ENCODE assay signal across 9 cellular contexts in genomic region chr19:2540646-2541454, GRCh38.
DNase-seq lines count a peak whose midpoint lies in the region; ATAC-seq, FAIRE-seq and TF ChIP-seq lines count a peak whose summit lies in the region.
"Had no signal": no experiment of that assay in that cellular context is flagged by ENCODE, and none has a peak within 500 bp of the region (broad histone marks: within the 10 kb centered on the region; RNA-seq: fewer than 3 reads in every experiment).

No MANE protein-coding gene starts in this region.

- peaks cover 60% of the 10 kb centered on the region for H3K4me1 ChIP-seq in A549
- H3K4me1 ChIP-seq in mucosa of rectum (ENCODE audit: control insufficient read depth in 2 of 2, insufficient read depth in 2 of 2, low read length in 2 of 2) = peaks cover 20 to 26% of the 10 kb centered on the region in 2 donors
- peaks cover 15% of the 10 kb centered on the region for H3K4me1 ChIP-seq in CD8-positive, alpha-beta T cell (ENCODE audit: insufficient read depth, low read length)

- no peaks in the 10 kb centered on the region for H3K9me3 ChIP-seq in A549
- no peaks in the 10 kb centered on the region for H3K9me3 ChIP-seq in mucosa of rectum (ENCODE audit: control insufficient read depth in 2 of 2, low read length in 2 of 2)
- H3K9me3 ChIP-seq in CD8-positive, alpha-beta T cell (ENCODE audit: low read length) = no peaks in the 10 kb centered on the region

- H3K27me3 Mint-ChIP-seq in CD8-positive, alpha-beta T cell (ENCODE audit: low read depth) = no peaks in the 10 kb centered on the region

- H3K4me1 Mint-ChIP-seq in CD8-positive, alpha-beta T cell (ENCODE audit: low read depth) = peaks cover 17% of the 10 kb centered on the region

- CTCF ChIA-PET in A549 (lab: Yijun Ruan, JAX) = interaction anchor here (0.6 to 4.2 kb wide), 11 partner anchors 11 to 96 kb away, joined by 3 to 47 read pairs (median 4); no protein-coding TSS in a partner anchor
- CTCF ChIA-PET in CD8-positive, alpha-beta T cell (lab: Charles Lee) = no interaction called here

- POLR2A ChIA-PET in A549 (lab: Yijun Ruan, JAX) = interaction anchor here (0.6 to 5.3 kb wide), 8 partner anchors 12 to 84 kb away, joined by 3 to 191 read pairs (median 7); partner anchors contain the start of genes GADD45B and LMNB2
- POLR2A ChIA-PET in CD8-positive, alpha-beta T cell (lab: Charles Lee) = interaction anchor here (4.1 kb wide), 1 partner anchor 64 kb away, joined by 39 read pairs; the partner anchor contains the start of gene GADD45B

- TF ChIP-seq EP300 in A549 (IDR thresholded peaks at IDR 0.05) = peak; percentile 64 to 91; a peak in 3 of 5 replicates

- no peaks in the 10 kb centered on the region for H3K27me3 ChIP-seq in mucosa of rectum (ENCODE audit: control insufficient read depth in 2 of 2, insufficient read depth in 2 of 2, low read length in 2 of 2)
- H3K27me3 ChIP-seq in CD8-positive, alpha-beta T cell (ENCODE audit: insufficient read depth, low read length) = no peaks in the 10 kb centered on the region

- ATAC-seq in A549 (peak; percentile 92 to 93), GM18502 (IDR thresholded peaks at IDR 0.05; ENCODE audit: poor library complexity, unreplicated experiment) (no peak)
- no peak for ATAC-seq in CD8-positive, alpha-beta T cell

- peak; percentile 27 to 57; a peak in 4 of 5 replicates for TF ChIP-seq RAD21 in A549 (conservative IDR thresholded peaks at IDR 0.05 in 1 of 2, IDR thresholded peaks at IDR 0.05 in 1 of 2)

- WGBS in A549 (ENCODE audit: missing lambda C conversion rate) = 2% methylated on average over 17 of the region's 35 CpGs

- H3K4me3 Mint-ChIP-seq in CD8-positive, alpha-beta T cell = no peak overlapping the region

- no peak overlapping the region for H3K27ac Mint-ChIP-seq in CD8-positive, alpha-beta T cell

- no peak for TF ChIP-seq POLR2A in A549 (IDR thresholded peaks at IDR 0.05; ENCODE audit: low read length)

- intact Hi-C loops in CD8-positive, alpha-beta T cell (cut with DNase I, micrococcal nuclease) = no loop called here

- H3K4me2 ChIP-seq in A549 = peak overlapping the region; percentile 93

- no peaks in the 10 kb centered on the region for H3K9me3 Mint-ChIP-seq in CD8-positive, alpha-beta T cell

- H3K36me3 Mint-ChIP-seq in CD8-positive, alpha-beta T cell = no peaks in the 10 kb centered on the region

- H3K36me3 ChIP-seq in mucosa of rectum (ENCODE audit: control insufficient read depth in 2 of 2, insufficient read depth in 2 of 2, low read length in 2 of 2) = no peaks in the 10 kb centered on the region
- H3K36me3 ChIP-seq in CD8-positive, alpha-beta T cell (ENCODE audit: insufficient read depth, low read length) = no peaks in the 10 kb centered on the region

- FAIRE-seq in A549 (lab: Jason Lieb, UNC) = peak; percentile 7
- FAIRE-seq: TTC549 had no signal

- H3K27ac ChIP-seq in A549 = peak overlapping the region; percentile 97 to 100
- peak overlapping the region; percentile 25 to 51 for H3K27ac ChIP-seq in mucosa of rectum (ENCODE audit: low read depth in 2 of 2, low read length in 2 of 2)
- no peak overlapping the region for H3K27ac ChIP-seq in CD8-positive, alpha-beta T cell (ENCODE audit: low read depth, low read length)

- peak overlapping the region in 1 of 2 donors; percentile 48 for H3K9ac ChIP-seq in mucosa of rectum (ENCODE audit: low read depth in 1 of 2, low read length in 2 of 2)

- TF ChIP-seq CTCF in A549 (IDR thresholded peaks at IDR 0.05) = no peak
- peak; percentile 31 for TF ChIP-seq CTCF in epithelial cell of proximal tubule (conservative IDR thresholded peaks at IDR 0.05; ENCODE audit: low read depth, low read length)
- no peak for TF ChIP-seq CTCF in GM20000 (IDR thresholded peaks at IDR 0.05; ENCODE audit: extremely low read depth, missing control alignments)
- no peak for TF ChIP-seq CTCF in CD8-positive, alpha-beta T cell (IDR thresholded peaks at IDR 0.05)

- H3K4me3 ChIP-seq in A549 = 0 out of 3 replicates have a peak overlapping the region, but pooled peaks have one; percentile 19
- peak overlapping the region; percentile 23 for H3K4me3 ChIP-seq in epithelial cell of proximal tubule (ENCODE audit: low read depth, low read length)
- H3K4me3 ChIP-seq in mucosa of rectum (ENCODE audit: low read length in 2 of 2) = no peak overlapping the region
- no peak overlapping the region for H3K4me3 ChIP-seq in CD8-positive, alpha-beta T cell (ENCODE audit: low read depth, low read length)

- DNase-seq in A549 (ENCODE audit: low read depth in 1 of 2, low spot score in 1 of 2) (peak; percentile 87 to 97), NCI-H446 treated with DMSO at 0.1 percent for 48 hours (lab: John Stamatoyannopoulos, UW) (peak; percentile 42), epithelial cell of proximal tubule (ENCODE audit: low read depth) (peak; percentile 79), COR-L47 (lab: John Stamatoyannopoulos, UW) (no peak), GM20000 (ENCODE audit: low spot score) (no peak)
- no peak for DNase-seq in CD8-positive, alpha-beta T cell

TF ChIP-seq in A549, 52 proteins besides CTCF, POLR2A, EP300 and RAD21 (continues in another document):
- TF ChIP-seq HEYL (CRISPR knock-in tag; IDR thresholded peaks at IDR 0.05) (0 out of 2 replicates have a peak, but pooled peaks have one; percentile 23), NR3C1 (IDR thresholded peaks at IDR 0.05) (no peak), CHD2 (IDR thresholded peaks at IDR 0.05; ENCODE audit: low read length, partially characterized antibody) (no peak), CBX2 (IDR thresholded peaks at IDR 0.05; ENCODE audit: borderline replicate concordance, low read depth) (no peak), MYC (IDR thresholded peaks at IDR 0.05; ENCODE audit: borderline replicate concordance, low read length) (peak; percentile 53; the same call in 1 of the 2 replicates), BHLHE40 (IDR thresholded peaks at IDR 0.05; ENCODE audit: low read depth, low read length) (no peak), POLR2AphosphoS2 (conservative IDR thresholded peaks at IDR 0.05; ENCODE audit: low read length) (no peak), HOXA7 (CRISPR knock-in tag; IDR thresholded peaks at IDR 0.05) (no peak), HOXB5 (CRISPR knock-in tag; IDR thresholded peaks at IDR 0.05) (0 out of 2 replicates have a peak, but pooled peaks have one; percentile 30), RCOR1 (IDR thresholded peaks at IDR 0.05; ENCODE audit: low read depth, low read length) (no peak), MAFK (IDR thresholded peaks at IDR 0.05; ENCODE audit: partially characterized antibody) (no peak), HDAC2 (IDR thresholded peaks at IDR 0.05) (no peak), NPAS2 (CRISPR knock-in tag; IDR thresholded peaks at IDR 0.05; ENCODE audit: borderline replicate concordance) (no peak), BCL3 (IDR thresholded peaks at IDR 0.05) (peak; percentile 45; the same call in 1 of the 3 replicates), ZC3H11A (IDR thresholded peaks at IDR 0.05) (no peak), JUNB (IDR thresholded peaks at IDR 0.05) (peak; percentile 27; the same call in 1 of the 2 replicates), SREBF2 (IDR thresholded peaks at IDR 0.05) (no peak), EHF (CRISPR knock-in tag; IDR thresholded peaks at IDR 0.05) (no peak), NFE2L2 (conservative IDR thresholded peaks at IDR 0.05; ENCODE audit: low read length) (no peak), KDM1A (IDR thresholded peaks at IDR 0.05; ENCODE audit: low read depth) (no peak)
- TF ChIP-seq, protein P1, sequence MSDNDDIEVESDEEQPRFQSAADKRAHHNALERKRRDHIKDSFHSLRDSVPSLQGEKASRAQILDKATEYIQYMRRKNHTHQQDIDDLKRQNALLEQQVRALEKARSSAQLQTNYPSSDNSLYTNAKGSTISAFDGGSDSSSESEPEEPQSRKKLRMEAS (IDR thresholded peaks at IDR 0.05) = peak; percentile 87
- TF ChIP-seq, protein P2, sequence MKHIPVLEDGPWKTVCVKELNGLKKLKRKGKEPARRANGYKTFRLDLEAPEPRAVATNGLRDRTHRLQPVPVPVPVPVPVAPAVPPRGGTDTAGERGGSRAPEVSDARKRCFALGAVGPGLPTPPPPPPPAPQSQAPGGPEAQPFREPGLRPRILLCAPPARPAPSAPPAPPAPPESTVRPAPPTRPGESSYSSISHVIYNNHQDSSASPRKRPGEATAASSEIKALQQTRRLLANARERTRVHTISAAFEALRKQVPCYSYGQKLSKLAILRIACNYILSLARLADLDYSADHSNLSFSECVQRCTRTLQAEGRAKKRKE (CRISPR knock-in tag; IDR thresholded peaks at IDR 0.05; ENCODE audit: low read depth) = 0 out of 2 replicates have a peak, but pooled peaks have one; percentile 67

Comparison
In these comparisons a context has a peak if more than half of its experiments do, and no peak if none do; other contexts are left out.
1. ATAC-seq: peak in A549 (2 of 2); none in GM18502 (single experiment) and CD8-positive, alpha-beta T cell (single experiment).
2. DNase-seq: peak in A549 (2 of 2), NCI-H446 treated with DMSO at 0.1 percent for 48 hours (single experiment) and epithelial cell of proximal tubule (single experiment); none in COR-L47 (single experiment), GM20000 (single experiment) and CD8-positive, alpha-beta T cell (0 of 7).
3. H3K4me3 ChIP-seq: peak in A549 (single experiment) and epithelial cell of proximal tubule (single experiment); none in mucosa of rectum (0 of 2) and CD8-positive, alpha-beta T cell (single experiment).